In genomic region chr6:37207903-37208456, GRCh38 we compare ENCODE assay signal across 8 cellular contexts. TPM values are rescaled to one million over a fixed set of nuclear protein-coding genes. Genes with fewer than 3 reads are reported as not detected.
DNase-seq lines count a peak whose midpoint lies in the region; ATAC-seq, FAIRE-seq and TF ChIP-seq lines count a peak whose summit lies in the region.

No MANE protein-coding gene starts in this region.

- CTCF ChIA-PET in OCI-LY7 (lab: Charles Lee; ENCODE audit: unreplicated experiment): interaction anchor here (0.6 kb wide), 1 partner anchor 32 kb away, joined by 7 read pairs; no protein-coding TSS in a partner anchor
- CTCF ChIA-PET in naive thymus-derived CD4-positive, alpha-beta T cell (lab: Charles Lee): interaction anchor here (0.6 to 21.5 kb wide), 17 partner anchors 8 to 449 kb away, joined by 3 to 639 read pairs (median 6); partner anchors contain the start of gene PIM1

- peak; percentile 88 for TF ChIP-seq CTCF in OCI-LY7 (conservative IDR thresholded peaks at IDR 0.05; ENCODE audit: low read length)
- peak; percentile 88 for TF ChIP-seq CTCF in epithelial cell of proximal tubule (conservative IDR thresholded peaks at IDR 0.05; ENCODE audit: low read depth, low read length)

- H3K9me3 ChIP-seq in OCI-LY7 (ENCODE audit: low read length): no peaks in the 10 kb centered on the region
- H3K9me3 ChIP-seq in naive thymus-derived CD4-positive, alpha-beta T cell (ENCODE audit: control insufficient read depth in 2 of 3, low read length in 3 of 3): no peaks in the 10 kb centered on the region

- intact Hi-C loops in OCI-LY7 (cut with micrococcal nuclease; ENCODE audit: unreplicated experiment): loop anchor here (1.0 to 5.0 kb wide), 2 partner anchors 36 to 441 kb away; no protein-coding TSS in a partner anchor
- intact Hi-C loops in naive thymus-derived CD4-positive, alpha-beta T cell (cut with micrococcal nuclease): loop anchor here (1.0 to 2.0 kb wide), 7 partner anchors 17 to 442 kb away; no protein-coding TSS in a partner anchor

- POLR2A ChIA-PET in OCI-LY7 (lab: Charles Lee): interaction anchor here (1.3 kb wide), 1 partner anchor 32 kb away, joined by 3 read pairs; no protein-coding TSS in a partner anchor
- POLR2A ChIA-PET in naive thymus-derived CD4-positive, alpha-beta T cell (lab: Charles Lee): interaction anchor here (1.0 to 4.8 kb wide), 7 partner anchors 19 to 190 kb away, joined by 4 to 74 read pairs (median 22); partner anchors contain the start of gene PIM1

- peak; percentile 70 for FAIRE-seq in GM12891 (lab: Jason Lieb, UNC)

- peak overlapping the region; percentile 72 to 98 (median 91) for H3K27ac Mint-ChIP-seq in naive thymus-derived CD4-positive, alpha-beta T cell
- peak overlapping the region; percentile 4 for H3K27ac Mint-ChIP-seq in stimulated activated memory B cell treated with anti-CD40 and anti-IgM and Interleukin-4, amounts not matched to agents 10 μg/mL and 1 μg/mL and 100 μg/mL, for 72 hours

- no peaks in the 10 kb centered on the region for H3K9me3 Mint-ChIP-seq in naive thymus-derived CD4-positive, alpha-beta T cell
- H3K9me3 Mint-ChIP-seq in stimulated activated memory B cell treated with anti-CD40 and anti-IgM and Interleukin-4, amounts not matched to agents 10 μg/mL and 1 μg/mL and 100 μg/mL, for 72 hours: no peaks in the 10 kb centered on the region

- no peaks in the 10 kb centered on the region for H3K27me3 Mint-ChIP-seq in naive thymus-derived CD4-positive, alpha-beta T cell
- H3K27me3 Mint-ChIP-seq in stimulated activated memory B cell treated with anti-CD40 and anti-IgM and Interleukin-4, amounts not matched to agents 10 μg/mL and 1 μg/mL and 100 μg/mL, for 72 hours: no peaks in the 10 kb centered on the region

- BruUV-seq in OCI-LY7 (replicated peaks; lab: Mats Ljungman, UMichigan): no TSS peak

- no peaks in the 10 kb centered on the region for H3K79me2 ChIP-seq in OCI-LY7 (ENCODE audit: insufficient read depth, low read depth, low read length)

- no peaks in the 10 kb centered on the region for H3K9me2 ChIP-seq in OCI-LY7 (ENCODE audit: insufficient read depth, low read length)

- H2AFZ ChIP-seq in OCI-LY7 (ENCODE audit: low read length): no peak overlapping the region

- peak overlapping the region; percentile 4 to 77 (median 68) for H3K4me3 Mint-ChIP-seq in naive thymus-derived CD4-positive, alpha-beta T cell
- H3K4me3 Mint-ChIP-seq in stimulated activated memory B cell treated with anti-CD40 and anti-IgM and Interleukin-4, amounts not matched to agents 10 μg/mL and 1 μg/mL and 100 μg/mL, for 72 hours: no peak overlapping the region

- H3K4me1 Mint-ChIP-seq in naive thymus-derived CD4-positive, alpha-beta T cell: peaks cover 36 to 69% (median 64%) of the 10 kb centered on the region in 7 donors
- H3K4me1 Mint-ChIP-seq in stimulated activated memory B cell treated with anti-CD40 and anti-IgM and Interleukin-4, amounts not matched to agents 10 μg/mL and 1 μg/mL and 100 μg/mL, for 72 hours: peaks cover 11% of the 10 kb centered on the region

- no peak overlapping the region for H3K4me2 ChIP-seq in OCI-LY7 (ENCODE audit: low read length)

- H3K4me3 ChIP-seq in OCI-LY7 (ENCODE audit: low read depth, low read length, poor library complexity, severe bottlenecking) (no peak overlapping the region), epithelial cell of proximal tubule (ENCODE audit: low read depth, low read length) (no peak overlapping the region)
- no peak overlapping the region for H3K4me3 ChIP-seq in naive thymus-derived CD4-positive, alpha-beta T cell (ENCODE audit: low read length)

- H3K4me1 ChIP-seq in OCI-LY7 (ENCODE audit: insufficient read depth, low read length, poor library complexity, severe bottlenecking): no peaks in the 10 kb centered on the region
- H3K4me1 ChIP-seq in naive thymus-derived CD4-positive, alpha-beta T cell (ENCODE audit: control insufficient read depth in 2 of 2, insufficient read depth in 2 of 2, low read length in 2 of 2): peaks cover 36 to 39% of the 10 kb centered on the region in 2 donors

- H3K36me3 ChIP-seq in OCI-LY7 (ENCODE audit: insufficient read depth, low read length): no peaks in the 10 kb centered on the region
- H3K36me3 ChIP-seq in naive thymus-derived CD4-positive, alpha-beta T cell (ENCODE audit: control insufficient read depth in 2 of 3, insufficient read depth in 3 of 3, low read length in 3 of 3): no peaks in the 10 kb centered on the region

- no peaks in the 10 kb centered on the region for H3K27me3 ChIP-seq in naive thymus-derived CD4-positive, alpha-beta T cell (ENCODE audit: control insufficient read depth in 2 of 2, insufficient read depth in 2 of 2, low read length in 2 of 2)

- TF ChIP-seq POLR2A in GM12891 (IDR thresholded peaks at IDR 0.05; ENCODE audit: low read depth, low read length): no peak

- peak; percentile 50 for DNase-seq in GM12891 (ENCODE audit: insufficient read length, low spot score)
- DNase-seq in KG1 (lab: John Stamatoyannopoulos, UW): peak; percentile 76
- peak; percentile 81 for DNase-seq in OCI-LY7 (ENCODE audit: low spot score)
- peak; percentile 88 for DNase-seq in activated T-cell treated with anti-CD3 and anti-CD28 coated beads for 1 hour (ENCODE audit: low read depth)
- DNase-seq in epithelial cell of proximal tubule (ENCODE audit: low read depth): no peak
- DNase-seq in naive thymus-derived CD4-positive, alpha-beta T cell: peak; percentile 67 to 85 (median 82)

- no peak overlapping the region for H3K27ac ChIP-seq in OCI-LY7 (ENCODE audit: low read depth, low read length, poor library complexity, severe bottlenecking)
- H3K27ac ChIP-seq in naive thymus-derived CD4-positive, alpha-beta T cell (ENCODE audit: low read depth, low read length): peak overlapping the region; percentile 23

- H4K20me1 ChIP-seq in OCI-LY7 (ENCODE audit: insufficient read depth, low read length): no peaks in the 10 kb centered on the region

- ATAC-seq in naive thymus-derived CD4-positive, alpha-beta T cell: peak; percentile 87
- peak; percentile 78 for ATAC-seq in stimulated activated memory B cell treated with anti-CD40 and anti-IgM and Interleukin-4, amounts not matched to agents 10 μg/mL and 1 μg/mL and 100 μg/mL, for 72 hours
- no peak for ATAC-seq in GM18520 (IDR thresholded peaks at IDR 0.05; ENCODE audit: unreplicated experiment)

- peaks cover 0 to 7% (median 0%) of the 10 kb centered on the region in 5 donors for H3K36me3 Mint-ChIP-seq in naive thymus-derived CD4-positive, alpha-beta T cell
- no peaks in the 10 kb centered on the region for H3K36me3 Mint-ChIP-seq in stimulated activated memory B cell treated with anti-CD40 and anti-IgM and Interleukin-4, amounts not matched to agents 10 μg/mL and 1 μg/mL and 100 μg/mL, for 72 hours

TF ChIP-seq in GM12891, 5 proteins besides CTCF, POLR2A, EP300 and RAD21:
- TF ChIP-seq POU2F2 (IDR thresholded peaks at IDR 0.05; ENCODE audit: low read depth, low read length) (no peak), SPI1 (IDR thresholded peaks at IDR 0.05; ENCODE audit: low read depth, low read length) (no peak), POLR2AphosphoS5 (IDR thresholded peaks at IDR 0.05; ENCODE audit: low read depth, low read length) (no peak), TAF1 (IDR thresholded peaks at IDR 0.05; ENCODE audit: low read depth, low read length) (no peak), PAX5 (IDR thresholded peaks at IDR 0.05; ENCODE audit: insufficient read depth, low read length, severe bottlenecking) (no peak)

RNA-seq across cellular contexts. Expression of gene PIM1, which starts 38.0 kb away (rescaled TPM):
- polyA plus RNA-seq in GM12891 (2012; ENCODE audit: low read depth, missing spikeins): 8.5 TPM
- total RNA-seq in OCI-LY7 (2014; rRNA removed; shearing (Covaris generic)): 27.4 and 31.4 TPM in 2 replicates
- total RNA-seq in OCI-LY7 (2022) (24.7 and 35.8 TPM in 2 replicates), epithelial cell of proximal tubule (20.9 and 25.9 TPM in 2 replicates)
- total RNA-seq in naive thymus-derived CD4-positive, alpha-beta T cell: 100 to 1,000 TPM; 100 to 550 (median 172) TPM
- 100 to 1,000 TPM; 249 to 304 TPM for polyA plus RNA-seq in naive thymus-derived CD4-positive, alpha-beta T cell

RNA-seq across cellular contexts. Expression of gene TBC1D22B, which starts 49.6 kb away (rescaled TPM):
- 9.2 TPM for polyA plus RNA-seq in GM12891 (2012; ENCODE audit: low read depth, missing spikeins)
- 8.0 and 8.7 TPM in 2 replicates for total RNA-seq in OCI-LY7 (2014; rRNA removed; shearing (Covaris generic))
- total RNA-seq in OCI-LY7 (2022) (12.3 and 13.4 TPM in 2 replicates), epithelial cell of proximal tubule (8.8 and 9.8 TPM in 2 replicates)
- total RNA-seq in naive thymus-derived CD4-positive, alpha-beta T cell: 10 to 100 TPM in 2 of 5 experiments, 1 to 10 TPM in 3; 8.3 to 23.5 (median 9.5) TPM
- 10 to 100 TPM in 1 of 2 donors, 1 to 10 TPM in 1; 7.7 to 10.7 TPM for polyA plus RNA-seq in naive thymus-derived CD4-positive, alpha-beta T cell

RNA-seq across cellular contexts. Expression of gene TMEM217, which starts 50.0 kb away (rescaled TPM):
- 1.5 TPM for polyA plus RNA-seq in GM12891 (2012; ENCODE audit: low read depth, missing spikeins)
- not detected in 2 replicates for total RNA-seq in OCI-LY7 (2014; rRNA removed; shearing (Covaris generic))
- 0.34 TPM in 1 of 2 replicates, not detected in the other for total RNA-seq in OCI-LY7 (2022)
- total RNA-seq in epithelial cell of proximal tubule: 0.80 and 0.86 TPM in 2 replicates
- total RNA-seq in naive thymus-derived CD4-positive, alpha-beta T cell: 1 to 10 TPM in 2 of 5 experiments, under 1 TPM in 1, not detected in 2; 0.78 to 2.8 (median 1.6) TPM
- under 1 TPM; 0.28 to 0.34 TPM for polyA plus RNA-seq in naive thymus-derived CD4-positive, alpha-beta T cell
